16 cellular contexts compared by ENCODE assay signal in the genomic region with DNA sequence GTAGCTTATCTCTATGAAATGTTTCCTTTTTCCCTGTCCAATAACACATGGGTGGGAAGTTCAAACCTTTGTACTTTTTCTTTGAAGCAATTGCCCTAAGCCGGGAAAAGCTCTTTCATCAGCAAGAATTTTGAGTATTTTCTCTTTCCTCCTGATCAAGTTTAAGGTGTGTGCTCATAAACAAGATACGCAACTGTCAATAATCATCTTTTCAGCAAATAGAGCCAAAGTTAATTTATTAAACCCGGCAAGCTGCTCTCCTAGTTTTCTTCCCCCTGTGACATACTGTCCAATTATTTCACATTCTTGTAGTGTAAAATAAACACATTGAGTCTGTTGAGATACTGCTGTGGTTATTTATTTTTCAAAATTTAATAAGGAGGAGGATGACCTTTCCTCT.
"Had no signal": no experiment of that assay in that cellular context is flagged by ENCODE, and none has a peak within 500 bp of the region (broad histone marks: within the 10 kb centered on the region; RNA-seq: fewer than 3 reads in every experiment).

No MANE protein-coding gene starts in this region.

- H3K79me2 ChIP-seq: hepatocyte had no signal

- H3K27ac ChIP-seq: esophagus muscularis mucosa, hepatocyte, left ventricle myocardium inferior, neutrophil, vagina had no signal

- DNase-seq: activated CD4-positive, alpha-beta T cell treated with anti-CD3 and anti-CD28 coated beads for 4 hours; activated effector memory CD4-positive, alpha-beta T cell treated with anti-CD3 and anti-CD28 coated beads, Interleukin-2, amount 50 U/mL, for 16 hours; activated T-cell treated with anti-CD3 and anti-CD28 coated beads, Interleukin-2, amount 50 U/mL, for 48 hours; kidney; left ventricle myocardium inferior; natural killer cell; stimulated activated CD4-positive, alpha-beta T cell treated with anti-CD3 and anti-CD28 coated beads, Interleukin-2, amount 100 ng/mL, for 48 hours; stimulated activated naive B cell treated with anti-CD40 and anti-IgM and Interleukin-4, amounts not matched to agents 10 μg/mL and 1 μg/mL and 100 μg/mL, for 72 hours; tibial artery had no signal

- H3K4me3 ChIP-seq: adrenal gland, esophagus muscularis mucosa, hepatocyte, left ventricle myocardium inferior, tibial artery, vagina had no signal

- H3K36me3 ChIP-seq: adrenal gland, esophagus muscularis mucosa, left ventricle myocardium inferior, neutrophil, tibial artery, vagina had no signal

- H3K4me1 ChIP-seq: esophagus muscularis mucosa, left ventricle myocardium inferior, vagina had no signal

- H3K9me3 ChIP-seq: adrenal gland, esophagus muscularis mucosa, left ventricle myocardium inferior, neutrophil, vagina had no signal

- H3K4me2 ChIP-seq: hepatocyte had no signal

- H3K27me3 ChIP-seq: adrenal gland, esophagus muscularis mucosa, hepatocyte, neutrophil, tibial artery, vagina had no signal

- H2AFZ ChIP-seq: hepatocyte had no signal

- FAIRE-seq: colon, endometrium, kidney had no signal
